11 cellular contexts compared by ENCODE assay signal in the genomic region with DNA sequence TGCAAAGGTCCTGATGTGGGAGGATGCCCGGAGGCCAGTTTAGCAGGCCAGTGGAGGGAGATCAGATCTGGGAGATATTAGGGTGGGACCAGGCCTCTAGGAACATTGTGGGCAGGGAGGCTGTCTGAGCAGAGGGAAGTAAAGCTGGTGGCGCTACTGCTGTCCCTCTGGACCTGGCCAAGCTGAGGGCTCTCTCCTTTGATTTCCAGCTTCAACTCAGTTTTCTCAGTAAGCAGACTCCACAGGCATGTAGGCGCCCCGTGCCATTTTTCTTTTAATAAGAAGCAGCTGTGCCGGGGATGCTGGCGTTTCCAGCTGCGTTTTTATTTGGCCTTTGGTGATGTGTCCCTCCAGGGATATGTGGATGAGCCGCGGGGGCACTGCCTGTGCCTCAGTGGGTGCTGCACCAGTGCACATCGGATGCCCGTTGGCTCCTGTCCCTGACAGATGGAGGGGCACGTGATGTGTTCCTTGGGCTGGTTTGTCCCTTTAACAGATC. TPM values are rescaled to one million over a fixed set of nuclear protein-coding genes. Genes with fewer than 3 reads are reported as not detected.
A peak's percentile ranks its signal among the peaks of the same experiment; 100 is the strongest.
DNase-seq lines count a peak whose midpoint lies in the region; ATAC-seq, FAIRE-seq and TF ChIP-seq lines count a peak whose summit lies in the region.
"Had no signal": no experiment of that assay in that cellular context is flagged by ENCODE, and none has a peak within 500 bp of the region (broad histone marks: within the 10 kb centered on the region; RNA-seq: fewer than 3 reads in every experiment).

No MANE protein-coding gene starts in this region.

- FAIRE-seq in pancreas (lab: Jason Lieb, UNC): no peak

- no peak for DNase-seq in activated naive CD8-positive, alpha-beta T cell treated with anti-CD3 and anti-CD28 coated beads, Interleukin-2, amount 50 U/mL, for 24 hours
- DNase-seq in iPS-NIHi11 (ENCODE audit: low spot score) (peak; percentile 9), upper lobe of left lung (no peak), pancreas (no peak), NCI-H526 (lab: John Stamatoyannopoulos, UW) (no peak), immature natural killer cell (no peak)
- DNase-seq: activated T-cell treated with anti-CD3 and anti-CD28 coated beads for 4 hours, NCI-H1694 treated with DMSO at 0.1 percent for 48 hours had no signal

- H3K4me3 ChIP-seq in upper lobe of left lung (no peak overlapping the region), pancreas (no peak overlapping the region)

- TF ChIP-seq POLR2A in upper lobe of left lung (IDR thresholded peaks at IDR 0.05): no peak

- 78 to 89% methylated on average over 10 to 12 of the region's 12 CpGs for WGBS in upper lobe of left lung, 2 donors
- WGBS in pancreas, 2 donors: 82 to 84% methylated on average over 12 of the region's 12 CpGs

- H3K27ac ChIP-seq in upper lobe of left lung (peak overlapping the region in 3 of 4 donors; percentile 34 to 98 (median 65)), pancreas (no peak overlapping the region)
- H3K27ac ChIP-seq: KMS-11 had no signal

- no peaks in the 10 kb centered on the region for H3K27me3 Mint-ChIP-seq in activated naive CD8-positive, alpha-beta T cell
- no peaks in the 10 kb centered on the region for H3K27me3 Mint-ChIP-seq in activated naive CD8-positive, alpha-beta T cell treated with anti-CD3 and anti-CD28 coated beads, Interleukin-2, amount 50 U/mL, for 24 hours
- no peaks in the 10 kb centered on the region for H3K27me3 Mint-ChIP-seq in activated T-helper 17 cell treated with anti-CD3 and anti-CD28 coated beads, Interleukin-2, amount 50 U/mL, for 72 hours
- H3K27me3 Mint-ChIP-seq in immature natural killer cell (ENCODE audit: low read depth in 3 of 3): peaks cover 1 to 5% (median 2%) of the 10 kb centered on the region in 3 donors

- TF ChIP-seq CTCF in upper lobe of left lung (IDR thresholded peaks at IDR 0.05) (no peak), pancreas (IDR thresholded peaks at IDR 0.05) (no peak)

- H3K9me3 ChIP-seq in upper lobe of left lung: no peaks in the 10 kb centered on the region
- H3K9me3 ChIP-seq in pancreas: no peaks in the 10 kb centered on the region

- no peak for TF ChIP-seq EP300 in upper lobe of left lung (IDR thresholded peaks at IDR 0.05)

- peaks cover 4% of the 10 kb centered on the region for H3K36me3 Mint-ChIP-seq in activated naive CD8-positive, alpha-beta T cell
- H3K36me3 Mint-ChIP-seq in activated naive CD8-positive, alpha-beta T cell treated with anti-CD3 and anti-CD28 coated beads, Interleukin-2, amount 50 U/mL, for 24 hours (ENCODE audit: low read depth): peaks cover 11% of the 10 kb centered on the region
- peaks cover 34% of the 10 kb centered on the region for H3K36me3 Mint-ChIP-seq in activated T-helper 17 cell treated with anti-CD3 and anti-CD28 coated beads, Interleukin-2, amount 50 U/mL, for 72 hours (ENCODE audit: low read depth)
- H3K36me3 Mint-ChIP-seq in immature natural killer cell: peaks cover 0 to 3% (median 0%) of the 10 kb centered on the region in 3 donors

- H3K4me1 Mint-ChIP-seq in activated naive CD8-positive, alpha-beta T cell (ENCODE audit: low read depth): peaks cover 58% of the 10 kb centered on the region
- H3K4me1 Mint-ChIP-seq in activated naive CD8-positive, alpha-beta T cell treated with anti-CD3 and anti-CD28 coated beads, Interleukin-2, amount 50 U/mL, for 24 hours: peaks cover 54% of the 10 kb centered on the region
- peaks cover 21% of the 10 kb centered on the region for H3K4me1 Mint-ChIP-seq in activated T-helper 17 cell treated with anti-CD3 and anti-CD28 coated beads, Interleukin-2, amount 50 U/mL, for 72 hours
- H3K4me1 Mint-ChIP-seq in immature natural killer cell: peaks cover 75 to 76% of the 10 kb centered on the region in 2 donors

- H3K9me3 Mint-ChIP-seq in activated naive CD8-positive, alpha-beta T cell (ENCODE audit: low read depth): no peaks in the 10 kb centered on the region
- peaks cover 3% of the 10 kb centered on the region for H3K9me3 Mint-ChIP-seq in activated naive CD8-positive, alpha-beta T cell treated with anti-CD3 and anti-CD28 coated beads, Interleukin-2, amount 50 U/mL, for 24 hours
- no peaks in the 10 kb centered on the region for H3K9me3 Mint-ChIP-seq in activated T-helper 17 cell treated with anti-CD3 and anti-CD28 coated beads, Interleukin-2, amount 50 U/mL, for 72 hours
- H3K9me3 Mint-ChIP-seq in immature natural killer cell: no peaks in the 10 kb centered on the region

- H3K27me3 ChIP-seq in upper lobe of left lung (no peaks in the 10 kb centered on the region), pancreas (no peaks in the 10 kb centered on the region)

- H3K36me3 ChIP-seq in upper lobe of left lung: peaks cover 0 to 36% (median 2%) of the 10 kb centered on the region in 4 donors
- H3K36me3 ChIP-seq in pancreas: no peaks in the 10 kb centered on the region

- ATAC-seq in activated naive CD8-positive, alpha-beta T cell treated with anti-CD3 and anti-CD28 coated beads, Interleukin-2, amount 50 U/mL, for 24 hours: no peak
- ATAC-seq in activated T-helper 17 cell treated with anti-CD3 and anti-CD28 coated beads, Interleukin-2, amount 50 U/mL, for 72 hours (replicated peaks): no peak
- ATAC-seq in upper lobe of left lung (ENCODE audit: low FRiP score in 2 of 2): peak in 1 of 2 donors; percentile 20
- ATAC-seq in pancreas: no peak

- H3K4me3 Mint-ChIP-seq in activated naive CD8-positive, alpha-beta T cell: no peak overlapping the region
- H3K4me3 Mint-ChIP-seq in activated naive CD8-positive, alpha-beta T cell treated with anti-CD3 and anti-CD28 coated beads, Interleukin-2, amount 50 U/mL, for 24 hours: no peak overlapping the region
- no peak overlapping the region for H3K4me3 Mint-ChIP-seq in activated T-helper 17 cell treated with anti-CD3 and anti-CD28 coated beads, Interleukin-2, amount 50 U/mL, for 72 hours
- H3K4me3 Mint-ChIP-seq in immature natural killer cell: no peak overlapping the region

- H3K27ac Mint-ChIP-seq in activated naive CD8-positive, alpha-beta T cell: peak overlapping the region; percentile 10
- no peak overlapping the region for H3K27ac Mint-ChIP-seq in activated naive CD8-positive, alpha-beta T cell treated with anti-CD3 and anti-CD28 coated beads, Interleukin-2, amount 50 U/mL, for 24 hours
- H3K27ac Mint-ChIP-seq in activated T-helper 17 cell treated with anti-CD3 and anti-CD28 coated beads, Interleukin-2, amount 50 U/mL, for 72 hours: peak overlapping the region; percentile 41
- peak overlapping the region in 3 of 6 donors; percentile 32 to 74 (median 45) for H3K27ac Mint-ChIP-seq in immature natural killer cell

- H3K4me1 ChIP-seq in upper lobe of left lung: peaks cover 59 to 99% (median 82%) of the 10 kb centered on the region in 4 donors
- H3K4me1 ChIP-seq in pancreas: peaks cover 0 to 10% (median 8%) of the 10 kb centered on the region in 3 donors

- intact Hi-C loops in pancreas (cut with DNase I): no loop called here

RNA-seq across cellular contexts. Expression of gene DNM2, which starts 6.7 kb away (rescaled TPM):
- 100 to 1,000 TPM; 185 to 209 TPM for total RNA-seq in activated T-helper 17 cell treated with anti-CD3 and anti-CD28 coated beads, Interleukin-2, amount 50 U/mL, for 72 hours
- total RNA-seq in upper lobe of left lung (100 to 1,000 TPM; 238 to 744 (median 318) TPM), pancreas (10 to 100 TPM; 52.5 to 94.8 (median 87.9) TPM)
- polyA plus RNA-seq in pancreas (100 to 1,000 TPM in 1 of 2 donors, 10 to 100 TPM in 1; 88.6 to 115 TPM), immature natural killer cell (100 to 1,000 TPM in 1 of 3 donors, 10 to 100 TPM in 2; 62.9 to 170 (median 92.7) TPM)

RNA-seq across cellular contexts. Expression of gene QTRT1, which starts 23.4 kb away (rescaled TPM):
- total RNA-seq in activated T-helper 17 cell treated with anti-CD3 and anti-CD28 coated beads, Interleukin-2, amount 50 U/mL, for 72 hours: 10 to 100 TPM; 36.9 to 61.3 TPM
- total RNA-seq in upper lobe of left lung (10 to 100 TPM; 11.0 to 85.9 (median 32.5) TPM), pancreas (10 to 100 TPM; 42.5 to 70.7 (median 56.6) TPM)
- polyA plus RNA-seq in pancreas (100 to 1,000 TPM; 410 to 432 TPM), immature natural killer cell (10 to 100 TPM; 25.5 to 48.1 (median 33.7) TPM)

Comparison
In these comparisons a context has a peak if more than half of its experiments do, and no peak if none do; other contexts are left out.
1. H3K27ac ChIP-seq: peak in upper lobe of left lung (3 of 4); none in pancreas (0 of 4).